Comparison of ENCODE assay signal across 8 cellular contexts in the genomic region with DNA sequence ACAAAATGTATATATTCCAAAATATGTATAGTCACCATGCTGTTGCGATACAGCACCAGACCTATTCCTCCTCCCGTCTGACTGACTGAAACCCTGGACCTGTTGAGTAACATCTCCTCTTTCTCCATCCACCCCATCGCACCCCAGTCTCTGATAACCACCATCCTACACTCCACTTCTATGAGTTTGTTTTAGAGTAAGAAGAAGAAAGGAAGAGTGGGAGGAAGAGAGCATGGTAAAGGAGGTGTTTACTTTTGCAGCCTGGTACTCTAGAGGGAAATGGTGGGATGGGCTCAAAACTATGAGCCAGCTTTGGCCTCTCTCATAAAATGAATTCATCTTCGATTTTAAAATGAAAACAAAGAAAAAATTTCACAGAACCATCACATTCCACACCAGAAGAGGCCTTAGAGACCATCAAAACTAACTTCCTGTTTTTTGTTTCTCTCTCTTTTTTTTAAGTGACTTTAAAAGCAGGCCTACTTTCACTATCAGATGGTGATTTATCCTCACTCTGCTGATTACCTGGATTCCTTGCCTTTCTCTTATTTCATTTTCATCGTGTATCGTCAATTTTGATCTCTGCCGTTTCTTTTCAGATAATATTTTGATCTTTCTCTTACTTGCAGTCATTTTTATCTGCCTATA. TPM values are rescaled to one million over a fixed set of nuclear protein-coding genes. Genes with fewer than 3 reads are reported as not detected.
DNase-seq lines count a peak whose midpoint lies in the region; ATAC-seq, FAIRE-seq and TF ChIP-seq lines count a peak whose summit lies in the region.

No MANE protein-coding gene starts in this region.

- no peaks in the 10 kb centered on the region for H3K9me3 ChIP-seq in CD4-positive, alpha-beta T cell (ENCODE audit: control insufficient read depth, low read length)

- peak overlapping the region; percentile 22 for H3K27ac ChIP-seq in CD4-positive, alpha-beta T cell (ENCODE audit: low read depth, low read length)
- no peak overlapping the region for H3K27ac ChIP-seq in substantia nigra (ENCODE audit: low read depth, low read length, poor library complexity, severe bottlenecking)

- no peaks in the 10 kb centered on the region for H3K9me3 Mint-ChIP-seq in CD4-positive, alpha-beta T cell
- peaks cover 7% of the 10 kb centered on the region for H3K9me3 Mint-ChIP-seq in activated T-helper 2 cell treated with anti-CD3 and anti-CD28 coated beads, Interferon-gamma antibody, Interleukin-2, Interleukin-4, amounts not matched to agents 10 μg/mL and 5 μg/mL and 100 μg/mL, durations not matched to agents 14 hours and 24 hours and 36 hours

- peaks cover 15% of the 10 kb centered on the region for H3K4me1 Mint-ChIP-seq in CD4-positive, alpha-beta T cell (ENCODE audit: low read depth)
- peaks cover 12% of the 10 kb centered on the region for H3K4me1 Mint-ChIP-seq in activated T-helper 2 cell treated with anti-CD3 and anti-CD28 coated beads, Interferon-gamma antibody, Interleukin-2, Interleukin-4, amounts not matched to agents 10 μg/mL and 5 μg/mL and 100 μg/mL, durations not matched to agents 14 hours and 24 hours and 36 hours (ENCODE audit: low read depth)

- POLR2A ChIA-PET in CD4-positive, alpha-beta T cell (lab: Charles Lee) = interaction anchor here (0.9 to 1.7 kb wide), 3 partner anchors 10 to 315 kb away, joined by 3 to 5 read pairs (median 4); partner anchors contain the start of gene LTV1

- H3K27me3 Mint-ChIP-seq in CD4-positive, alpha-beta T cell = no peaks in the 10 kb centered on the region
- H3K27me3 Mint-ChIP-seq in activated T-helper 2 cell treated with anti-CD3 and anti-CD28 coated beads, Interferon-gamma antibody, Interleukin-2, Interleukin-4, amounts not matched to agents 10 μg/mL and 5 μg/mL and 100 μg/mL, durations not matched to agents 14 hours and 24 hours and 36 hours (ENCODE audit: low read depth) = no peaks in the 10 kb centered on the region

- peak overlapping the region; percentile 87 for H3K27ac Mint-ChIP-seq in CD4-positive, alpha-beta T cell
- H3K27ac Mint-ChIP-seq in activated T-helper 2 cell treated with anti-CD3 and anti-CD28 coated beads, Interferon-gamma antibody, Interleukin-2, Interleukin-4, amounts not matched to agents 10 μg/mL and 5 μg/mL and 100 μg/mL, durations not matched to agents 14 hours and 24 hours and 36 hours = peak overlapping the region; percentile 82

- no peak for DNase-seq in CD4-positive, alpha-beta T cell
- no peak for DNase-seq in activated T-helper 2 cell treated with anti-CD3 and anti-CD28 coated beads, Interferon-gamma antibody, Interleukin-2, Interleukin-4, amounts not matched to agents 10 μg/mL and 5 μg/mL and 100 μg/mL, durations not matched to agents 14 hours and 24 hours and 36 hours (ENCODE audit: low spot score)
- DNase-seq in substantia nigra (lab: John Stamatoyannopoulos, UW) (no peak), NCI-H510A (lab: John Stamatoyannopoulos, UW) (no peak), DMS 273 (lab: John Stamatoyannopoulos, UW; ENCODE audit: unreplicated experiment) (no peak), frontal cortex (ENCODE audit: low spot score in 2 of 2) (no peak)

- H3K27me3 ChIP-seq in CD4-positive, alpha-beta T cell (ENCODE audit: control insufficient read depth, insufficient read depth, low read length) = no peaks in the 10 kb centered on the region

- no peaks in the 10 kb centered on the region for H3K36me3 Mint-ChIP-seq in CD4-positive, alpha-beta T cell (ENCODE audit: low read depth)
- peaks cover 6% of the 10 kb centered on the region for H3K36me3 Mint-ChIP-seq in activated T-helper 2 cell treated with anti-CD3 and anti-CD28 coated beads, Interferon-gamma antibody, Interleukin-2, Interleukin-4, amounts not matched to agents 10 μg/mL and 5 μg/mL and 100 μg/mL, durations not matched to agents 14 hours and 24 hours and 36 hours (ENCODE audit: low read depth)

- peak; percentile 55 for ATAC-seq in CD4-positive, alpha-beta T cell (ENCODE audit: poor library complexity)
- ATAC-seq in GM19463 (IDR thresholded peaks at IDR 0.05; ENCODE audit: unreplicated experiment) = peak; percentile 44
- ATAC-seq in HG03469 (IDR thresholded peaks at IDR 0.05; ENCODE audit: unreplicated experiment) = peak; percentile 61

- peak overlapping the region; percentile 38 for H3K4me3 Mint-ChIP-seq in CD4-positive, alpha-beta T cell
- H3K4me3 Mint-ChIP-seq in activated T-helper 2 cell treated with anti-CD3 and anti-CD28 coated beads, Interferon-gamma antibody, Interleukin-2, Interleukin-4, amounts not matched to agents 10 μg/mL and 5 μg/mL and 100 μg/mL, durations not matched to agents 14 hours and 24 hours and 36 hours (ENCODE audit: low read depth) = peak overlapping the region; percentile 30

- FAIRE-seq in frontal cortex (lab: Jason Lieb, UNC) = no peak

- CTCF ChIA-PET in CD4-positive, alpha-beta T cell (lab: Charles Lee) = interaction anchor here (0.6 to 1.5 kb wide), 5 partner anchors 10 to 485 kb away, joined by 3 to 14 read pairs (median 3); no protein-coding TSS in a partner anchor

- TF ChIP-seq CTCF in CD4-positive, alpha-beta T cell (IDR thresholded peaks at IDR 0.05) = no peak

- intact Hi-C loops in CD4-positive, alpha-beta T cell (cut with DNase I, micrococcal nuclease) = no loop called here
- intact Hi-C loops in activated T-helper 2 cell treated with anti-CD3 and anti-CD28 coated beads, Interferon-gamma antibody, Interleukin-2, Interleukin-4, amounts not matched to agents 10 μg/mL and 5 μg/mL and 100 μg/mL, durations not matched to agents 14 hours and 24 hours and 36 hours (cut with micrococcal nuclease) = loop anchor here (1.0 to 2.0 kb wide), 2 partner anchors 8 to 13 kb away; no protein-coding TSS in a partner anchor

RNA-seq across cellular contexts. Expression of gene FUCA2, which starts 16.8 kb away (rescaled TPM):
- total RNA-seq in CD4-positive, alpha-beta T cell = 1 to 10 TPM; 1.1 to 1.5 TPM
- total RNA-seq in activated T-helper 2 cell treated with anti-CD3 and anti-CD28 coated beads, Interferon-gamma antibody, Interleukin-2, Interleukin-4, amounts not matched to agents 10 μg/mL and 5 μg/mL and 100 μg/mL, durations not matched to agents 14 hours and 24 hours and 36 hours = 20.9 and 22.8 TPM in 2 replicates
- 11.8 TPM for total RNA-seq in frontal cortex
